Comparison of ENCODE assay signal across 7 cellular contexts in the genomic region with DNA sequence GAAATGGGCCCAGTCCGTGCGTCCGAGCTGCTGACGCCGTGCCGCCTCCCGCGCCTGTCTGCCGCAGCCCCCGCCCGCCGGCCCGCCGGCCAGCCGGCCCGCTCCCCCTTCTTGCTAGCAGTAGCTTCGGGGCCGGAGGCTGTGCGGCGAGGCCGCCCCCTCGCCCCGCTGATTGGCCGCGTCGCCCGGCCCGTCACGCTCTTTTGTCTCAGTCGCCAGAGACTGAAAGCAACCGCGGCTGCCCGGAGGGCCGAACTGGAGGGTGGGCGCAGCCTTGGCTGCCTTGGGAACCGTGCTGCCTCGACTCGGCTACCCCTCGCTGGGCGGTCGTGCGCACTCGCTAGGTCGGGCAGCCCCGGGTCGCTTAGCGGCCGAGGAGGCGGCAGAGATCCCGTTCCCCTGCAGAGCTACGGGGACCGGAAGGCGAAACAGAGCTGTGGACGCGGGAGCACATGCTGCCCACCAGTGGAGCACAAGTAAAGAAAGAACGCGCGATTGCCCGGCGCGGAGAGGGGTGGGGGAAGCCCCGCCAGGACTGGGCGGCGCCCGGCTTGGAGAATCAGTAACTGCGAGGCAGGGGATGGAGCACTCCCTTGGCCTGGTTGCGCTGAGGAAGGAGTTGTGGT. TPM values are rescaled to one million over a fixed set of nuclear protein-coding genes. Genes with fewer than 3 reads are reported as not detected.
A peak's percentile ranks its signal among the peaks of the same experiment; 100 is the strongest.
DNase-seq lines count a peak whose midpoint lies in the region; ATAC-seq and TF ChIP-seq lines count a peak whose summit lies in the region.

A gene (plus strand): TSS at position 198 of the 626 bp plus-strand sequence. CDS start 1,589 bp downstream, outside the sequence.

- no peaks in the 10 kb centered on the region for H3K9me2 ChIP-seq in Loucy (replicated peaks; ENCODE audit: low read depth, low read length)

- H3K4me1 ChIP-seq in HAP-1: no peaks in the 10 kb centered on the region; the same call in 1 of the 2 replicates
- H3K4me1 ChIP-seq in Loucy (ENCODE audit: insufficient read depth, low read length, poor library complexity, severe bottlenecking): peaks cover 37% of the 10 kb centered on the region
- no peaks in the 10 kb centered on the region for H3K4me1 ChIP-seq in gastrocnemius medialis

- no peaks in the 10 kb centered on the region for H3K9me3 ChIP-seq in HAP-1
- no peaks in the 10 kb centered on the region for H3K9me3 ChIP-seq in Loucy (ENCODE audit: insufficient read depth, low read depth, low read length)
- H3K9me3 ChIP-seq in gastrocnemius medialis: no peaks in the 10 kb centered on the region

- H3K4me2 ChIP-seq in Loucy (ENCODE audit: low read depth, low read length, poor library complexity, severe bottlenecking): peak within 1 kb of the TSS; percentile 96

- H3K9ac ChIP-seq in Loucy (ENCODE audit: low read depth, low read length, poor library complexity, severe bottlenecking): peak within 1 kb of the TSS; percentile 84

- H4K20me1 ChIP-seq in Loucy (ENCODE audit: insufficient read depth, low read length, poor library complexity, severe bottlenecking): no peaks in the 10 kb centered on the region

- no peaks in the 10 kb centered on the region for H3K27me3 ChIP-seq in HAP-1 (ENCODE audit: low read depth)
- no peaks in the 10 kb centered on the region for H3K27me3 ChIP-seq in Loucy (ENCODE audit: insufficient read depth, low read length, poor library complexity, severe bottlenecking)
- H3K27me3 ChIP-seq in gastrocnemius medialis: peaks cover 0 to 8% (median 3%) of the 10 kb centered on the region in 3 donors

- no peaks in the 10 kb centered on the region for H3F3A ChIP-seq in Loucy (ENCODE audit: low read depth)

- in situ Hi-C loops in GM13977 (cut with MboI; ENCODE audit: low pct_unique_long_range_greater_than_20kb, low sequenced_read_pairs, unreplicated experiment) (loop anchor here (25.0 kb wide), 1 partner anchor 275 kb away; a partner anchor contains a TSS), HAP-1 (cut with MboI; ENCODE audit: low sequenced_read_pairs) (no loop called here), T47D (cut with HindIII; ENCODE audit: low pct_unique_long_range_greater_than_20kb, low sequenced_read_pairs) (no loop called here), gastrocnemius medialis (cut with MboI; ENCODE audit: low sequenced_read_pairs in 4 of 4) (no loop called here)

- H3K27ac Mint-ChIP-seq in T-helper 1 cell treated with Interleukin-12 subunit alpha and Interleukin-12 subunit beta and Interleukin-4 antibody, amounts not matched to agents 30 μg/mL and 1 μg/mL, for 36 hours: peak within 1 kb of the TSS; percentile 57

- TF ChIP-seq CTCF in GM13977 (IDR thresholded peaks at IDR 0.05; ENCODE audit: extremely low read depth, insufficient read depth, missing control alignments) (no peak), Loucy (conservative IDR thresholded peaks at IDR 0.05; ENCODE audit: low read length) (no peak), gastrocnemius medialis (IDR thresholded peaks at IDR 0.05 in 4 of 5, conservative IDR thresholded peaks at IDR 0.05 in 1 of 5) (no peak)

- H3K4me3 Mint-ChIP-seq in T-helper 1 cell treated with Interleukin-12 subunit alpha and Interleukin-12 subunit beta and Interleukin-4 antibody, amounts not matched to agents 30 μg/mL and 1 μg/mL, for 36 hours: peak within 1 kb of the TSS; percentile 85

- H3K27me3 Mint-ChIP-seq in T-helper 1 cell treated with Interleukin-12 subunit alpha and Interleukin-12 subunit beta and Interleukin-4 antibody, amounts not matched to agents 30 μg/mL and 1 μg/mL, for 36 hours (ENCODE audit: low read depth): peaks cover 8% of the 10 kb centered on the region

- H3K4me3 ChIP-seq in HAP-1 (peak within 1 kb of the TSS; percentile 57), Loucy (ENCODE audit: low read length, poor library complexity, severe bottlenecking) (peak within 1 kb of the TSS; percentile 93), iPS-11a (ENCODE audit: low read depth, low read length) (peak within 1 kb of the TSS; percentile 51), gastrocnemius medialis (peak within 1 kb of the TSS; percentile 46 to 68 (median 58))

- no peaks in the 10 kb centered on the region for H3K9me3 Mint-ChIP-seq in T-helper 1 cell treated with Interleukin-12 subunit alpha and Interleukin-12 subunit beta and Interleukin-4 antibody, amounts not matched to agents 30 μg/mL and 1 μg/mL, for 36 hours

- DNase-seq in GM13977 (ENCODE audit: low spot score): peak; percentile 78
- DNase-seq in HAP-1 (ENCODE audit: low spot score in 2 of 2): peak; percentile 84 to 89
- DNase-seq in T47D (ENCODE audit: low read depth in 1 of 2, low spot score in 1 of 2): peak; percentile 13 to 36
- DNase-seq in gastrocnemius medialis: no peak

- H2AFZ ChIP-seq in Loucy (ENCODE audit: low read length): peak within 1 kb of the TSS; percentile 89

- no peak for TF ChIP-seq POLR2A in gastrocnemius medialis (IDR thresholded peaks at IDR 0.05)

- peak within 1 kb of the TSS in 3 of 4 donors; percentile 12 to 57 (median 49) for H3K27ac ChIP-seq in gastrocnemius medialis

- intact Hi-C loops in gastrocnemius medialis (cut with DNase I; ENCODE audit: low total_unique reads): loop anchor here (2.0 kb wide), 2 partner anchors 14 to 24 kb away; no protein-coding TSS in a partner anchor

- H3K36me3 Mint-ChIP-seq in T-helper 1 cell treated with Interleukin-12 subunit alpha and Interleukin-12 subunit beta and Interleukin-4 antibody, amounts not matched to agents 30 μg/mL and 1 μg/mL, for 36 hours (ENCODE audit: low read depth): no peaks in the 10 kb centered on the region

- peak; percentile 26 to 55 for ATAC-seq in gastrocnemius medialis

- peaks cover 17% of the 10 kb centered on the region for H3K4me1 Mint-ChIP-seq in T-helper 1 cell treated with Interleukin-12 subunit alpha and Interleukin-12 subunit beta and Interleukin-4 antibody, amounts not matched to agents 30 μg/mL and 1 μg/mL, for 36 hours (ENCODE audit: low read depth)

- no peaks in the 10 kb centered on the region for H3K36me3 ChIP-seq in HAP-1 (replicated peaks)
- no peaks in the 10 kb centered on the region for H3K36me3 ChIP-seq in Loucy (ENCODE audit: insufficient read depth, low read length)
- no peaks in the 10 kb centered on the region for H3K36me3 ChIP-seq in gastrocnemius medialis

- peaks cover 51% of the 10 kb centered on the region for H3K79me2 ChIP-seq in Loucy (ENCODE audit: insufficient read depth, low read length)

RNA-seq across cellular contexts. Expression of the gene that starts here (rescaled TPM):
- not detected for total RNA-seq in gastrocnemius medialis

Comparison
In these comparisons a context has a peak if more than half of its experiments do, and no peak if none do; other contexts are left out.
1. Peak in ATAC-seq, H3K4me3 ChIP-seq and H3K27ac ChIP-seq in gastrocnemius medialis; RNA of the gene not detected or under 1 TPM.
2. DNase-seq: peak in GM13977 (single experiment), HAP-1 (2 of 2) and T47D (2 of 2); none in gastrocnemius medialis (0 of 2).
3. Peak in every context shown above with its lines, with median percentiles within 50 percentile points of each other: H3K4me3 ChIP-seq.